11 cellular contexts compared by ENCODE assay signal in the genomic region with DNA sequence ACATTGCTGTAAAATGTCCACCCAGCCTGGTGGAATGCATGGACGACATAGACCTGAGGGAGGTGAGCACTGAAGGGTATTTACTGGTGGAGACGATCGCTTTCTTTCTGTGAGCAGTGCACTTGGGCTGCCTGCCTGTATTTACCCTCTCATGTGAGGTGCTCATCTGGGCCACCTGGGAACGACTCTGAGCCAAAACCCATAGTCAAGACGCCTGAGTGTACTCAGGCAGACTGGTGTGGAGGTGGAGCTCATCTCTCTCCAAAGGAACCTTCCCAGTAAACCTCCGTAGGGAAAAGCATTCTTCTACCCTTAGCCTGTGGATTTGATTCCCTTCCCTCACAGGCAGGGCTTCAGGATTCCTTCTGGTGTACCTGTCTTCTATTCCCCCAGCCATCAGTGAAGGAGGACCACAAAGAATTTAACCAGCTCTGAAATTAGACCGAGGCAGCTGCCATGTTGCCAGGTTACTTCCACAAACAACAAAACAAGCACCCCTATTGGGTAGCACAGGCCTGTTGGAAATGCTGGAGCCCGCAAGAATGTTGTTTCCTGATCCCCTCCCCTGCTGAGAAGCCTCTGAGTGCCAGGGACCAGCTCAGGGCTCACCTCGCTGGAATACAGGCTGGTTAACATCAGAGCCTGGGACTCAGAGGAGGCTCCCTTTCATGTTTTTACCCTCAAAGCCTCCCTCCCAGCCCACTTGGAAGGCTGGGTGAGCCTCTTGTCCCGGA. TPM values are rescaled to one million over a fixed set of nuclear protein-coding genes. Genes with fewer than 3 reads are reported as not detected.
DNase-seq lines count a peak whose midpoint lies in the region; ATAC-seq and TF ChIP-seq lines count a peak whose summit lies in the region.
"Had no signal": no experiment of that assay in that cellular context is flagged by ENCODE, and none has a peak within 500 bp of the region (broad histone marks: within the 10 kb centered on the region; RNA-seq: fewer than 3 reads in every experiment).

No MANE protein-coding gene starts in this region.

- H3K27me3 ChIP-seq in thyroid gland: no peaks in the 10 kb centered on the region

- no peaks in the 10 kb centered on the region for H3K36me3 ChIP-seq in thyroid gland

- no peak overlapping the region for H3K4me3 ChIP-seq in thyroid gland (replicated peaks in 1 of 3)
- H3K4me3 ChIP-seq: A549 had no signal

- no peak overlapping the region for H3K4me3 Mint-ChIP-seq in activated CD4-positive, alpha-beta T cell treated with anti-CD3 and anti-CD28 coated beads, Interleukin-2, amount 10 ng/mL, durations not matched to agents 7 days and 5 days
- H3K4me3 Mint-ChIP-seq: central memory CD8-positive, alpha-beta T cell had no signal

- peak; percentile 65 for DNase-seq in DMS53 (lab: John Stamatoyannopoulos, UW)
- DNase-seq in DMS53 treated with DMSO at 0.1 percent for 48 hours (lab: John Stamatoyannopoulos, UW; ENCODE audit: unreplicated experiment): no peak
- peak; percentile 98 for DNase-seq in astrocyte of the hippocampus (ENCODE audit: low read depth, low spot score)
- DNase-seq in islet precursor cell: peak; percentile 81
- peak; percentile 77 to 80 for DNase-seq in thyroid gland
- DNase-seq in CD1c-positive myeloid dendritic cell (ENCODE audit: extremely low spot score): no peak
- DNase-seq in activated CD4-positive, alpha-beta T cell treated with anti-CD3 and anti-CD28 coated beads, Interleukin-2, amount 10 ng/mL, durations not matched to agents 7 days and 5 days: no peak
- DNase-seq: activated CD4-positive, CD25-positive, alpha-beta regulatory T cell had no signal

- H3K9me3 Mint-ChIP-seq in activated CD4-positive, alpha-beta T cell treated with anti-CD3 and anti-CD28 coated beads, Interleukin-2, amount 10 ng/mL, durations not matched to agents 7 days and 5 days: no peaks in the 10 kb centered on the region
- H3K9me3 Mint-ChIP-seq: central memory CD8-positive, alpha-beta T cell had no signal

- TF ChIP-seq POLR2A in thyroid gland (IDR thresholded peaks at IDR 0.05): peak in 1 of 2 donors; percentile 55

- H3K9me3 ChIP-seq in thyroid gland: no peaks in the 10 kb centered on the region
- H3K9me3 ChIP-seq: A549 had no signal

- intact Hi-C loops in thyroid gland (cut with DNase I): no loop called here

- H3K4me1 ChIP-seq in thyroid gland: peaks cover 34 to 36% of the 10 kb centered on the region in 2 donors
- H3K4me1 ChIP-seq: A549 had no signal

- POLR2A ChIA-PET in activated CD4-positive, alpha-beta T cell treated with anti-CD3 and anti-CD28 coated beads, Interleukin-2, amount 10 ng/mL, durations not matched to agents 7 days and 5 days (lab: Charles Lee): no interaction called here

- WGBS in thyroid gland, 2 donors: 38 to 40% methylated on average over 10 of the region's 10 CpGs

- no peak for ATAC-seq in GM18502 (IDR thresholded peaks at IDR 0.05; ENCODE audit: poor library complexity, unreplicated experiment)

- CTCF ChIA-PET in activated CD4-positive, alpha-beta T cell treated with anti-CD3 and anti-CD28 coated beads, Interleukin-2, amount 10 ng/mL, durations not matched to agents 7 days and 5 days (lab: Charles Lee): no interaction called here

- no peak for TF ChIP-seq CTCF in thyroid gland (IDR thresholded peaks at IDR 0.05)

- H3K27ac ChIP-seq in thyroid gland: peak overlapping the region; percentile 78 to 91 (median 90)

- H3K27ac Mint-ChIP-seq in activated CD4-positive, alpha-beta T cell treated with anti-CD3 and anti-CD28 coated beads, Interleukin-2, amount 10 ng/mL, durations not matched to agents 7 days and 5 days: no peak overlapping the region

- no peaks in the 10 kb centered on the region for H3K36me3 Mint-ChIP-seq in activated CD4-positive, alpha-beta T cell treated with anti-CD3 and anti-CD28 coated beads, Interleukin-2, amount 10 ng/mL, durations not matched to agents 7 days and 5 days (ENCODE audit: low read depth)

- no peaks in the 10 kb centered on the region for H3K4me1 Mint-ChIP-seq in activated CD4-positive, alpha-beta T cell treated with anti-CD3 and anti-CD28 coated beads, Interleukin-2, amount 10 ng/mL, durations not matched to agents 7 days and 5 days
- H3K4me1 Mint-ChIP-seq: central memory CD8-positive, alpha-beta T cell had no signal

- H3K27me3 Mint-ChIP-seq in activated CD4-positive, alpha-beta T cell treated with anti-CD3 and anti-CD28 coated beads, Interleukin-2, amount 10 ng/mL, durations not matched to agents 7 days and 5 days: no peaks in the 10 kb centered on the region

RNA-seq across cellular contexts. Expression of a gene that starts 47.5 kb away (rescaled TPM):
- not detected for total RNA-seq in thyroid gland
- total RNA-seq in activated CD4-positive, alpha-beta T cell treated with anti-CD3 and anti-CD28 coated beads, Interleukin-2, amount 10 ng/mL, durations not matched to agents 7 days and 5 days: not detected

Comparison
In these comparisons a context has a peak if more than half of its experiments do, and no peak if none do; other contexts are left out.
1. DNase-seq: peak in DMS53 (single experiment), astrocyte of the hippocampus (single experiment), islet precursor cell (single experiment) and thyroid gland (2 of 2); none in DMS53 treated with DMSO at 0.1 percent for 48 hours (single experiment), CD1c-positive myeloid dendritic cell (single experiment) and activated CD4-positive, alpha-beta T cell treated with anti-CD3 and anti-CD28 coated beads, Interleukin-2, amount 10 ng/mL, durations not matched to agents 7 days and 5 days (single experiment).